ENCODE assay signal across 27 cellular contexts in genomic region chr10:70206762-70207161, GRCh38.
"Had no signal": no experiment of that assay in that cellular context is flagged by ENCODE, and none has a peak within 500 bp of the region (broad histone marks: within the 10 kb centered on the region; RNA-seq: fewer than 3 reads in every experiment).

No MANE protein-coding gene starts in this region.

- H3K27ac ChIP-seq: stomach, suprapubic skin, testis, thoracic aorta, thyroid gland, tibial artery, tibial nerve, transverse colon, upper lobe of left lung, upper lobe of right lung, uterus, vagina had no signal

- H3K4me1 ChIP-seq: stomach, suprapubic skin, testis, thyroid gland, tibial artery, tibial nerve, transverse colon, upper lobe of left lung, upper lobe of right lung, uterus, vagina had no signal

- H3K27me3 ChIP-seq: stomach, suprapubic skin, testis, thyroid gland, tibial artery, tibial nerve, transverse colon, upper lobe of left lung, upper lobe of right lung, uterus, vagina had no signal

- H3K4me3 ChIP-seq: stomach, suprapubic skin, testis, thoracic aorta, thyroid gland, tibial artery, tibial nerve, transverse colon, upper lobe of left lung, upper lobe of right lung, uterus, vagina had no signal

- H3K9me3 ChIP-seq: stomach, suprapubic skin, testis, thoracic aorta, thyroid gland, tibial artery, tibial nerve, transverse colon, upper lobe of left lung, upper lobe of right lung, uterus, vagina had no signal

- FAIRE-seq: urothelium cell line had no signal

- DNase-seq: stimulated activated CD4-positive, alpha-beta T cell treated with anti-CD3 and anti-CD28 coated beads, Interleukin-2, amount 100 ng/mL, for 48 hours; stimulated activated CD4-positive, alpha-beta T cell treated with anti-CD3 and anti-CD28 coated beads, Interleukin-4, amount 100 ng/mL, for 1 hour; stimulated activated CD4-positive, alpha-beta T cell treated with anti-CD3 and anti-CD28 coated beads, Interleukin-4, amount 100 ng/mL, for 24 hours; stimulated activated CD4-positive, alpha-beta T cell treated with anti-CD3 and anti-CD28 coated beads, Interleukin-4, amount 100 ng/mL, for 4 hours; stimulated activated CD8-positive, alpha-beta memory T cell treated with anti-CD3 and anti-CD28 coated beads, Interleukin-4, amount 100 ng/mL, for 48 hours; stimulated activated naive B cell treated with anti-CD40 and anti-IgM and Interleukin-4, amounts not matched to agents 10 μg/mL and 1 μg/mL and 100 μg/mL, for 72 hours; stimulated activated naive CD4-positive, alpha-beta T cell; stimulated activated naive CD4-positive, alpha-beta T cell treated with Interleukin-2 at 50 U/mL for 16 hours; stimulated activated naive CD8-positive, alpha-beta T cell treated with anti-CD3 and anti-CD28 coated beads, Interleukin-15, amount 100 ng/mL, for 72 hours; stimulated activated naive CD8-positive, alpha-beta T cell treated with anti-CD3 and anti-CD28 coated beads, Interleukin-15, Interleukin-2, amounts not matched to agents 100 U/mL and 50 U/mL, for 24 hours; stomach; substantia nigra; testis; thyroid gland; tibial artery; transverse colon; trophoblast cell; upper lobe of left lung; upper lobe of right lung; uterus had no signal

- H3K36me3 ChIP-seq: uterus had no signal

- ATAC-seq: stimulated activated effector memory CD8-positive, alpha-beta T cell treated with anti-CD3 and anti-CD28 coated beads, Interleukin-12 subunit alpha, Interleukin-12 subunit beta, amount 100 ng/mL, for 72 hours; stimulated activated memory B cell treated with anti-CD40 and anti-IgM and Interleukin-4, amounts not matched to agents 10 μg/mL and 1 μg/mL and 100 μg/mL, for 72 hours; stimulated activated naive B cell treated with anti-CD40 and anti-IgM and Interleukin-4, amounts not matched to agents 10 μg/mL and 1 μg/mL and 100 μg/mL, for 72 hours; stimulated activated naive CD8-positive, alpha-beta T cell treated with anti-CD3 and anti-CD28 coated beads, Interleukin-15, amount 100 ng/mL, for 72 hours; stimulated activated naive CD8-positive, alpha-beta T cell treated with anti-CD3 and anti-CD28 coated beads, Interleukin-15, Interleukin-2, amounts not matched to agents 100 U/mL and 50 U/mL, for 24 hours; upper lobe of right lung had no signal
